Comparison of ENCODE assay signal across 18 cellular contexts in the genomic region with DNA sequence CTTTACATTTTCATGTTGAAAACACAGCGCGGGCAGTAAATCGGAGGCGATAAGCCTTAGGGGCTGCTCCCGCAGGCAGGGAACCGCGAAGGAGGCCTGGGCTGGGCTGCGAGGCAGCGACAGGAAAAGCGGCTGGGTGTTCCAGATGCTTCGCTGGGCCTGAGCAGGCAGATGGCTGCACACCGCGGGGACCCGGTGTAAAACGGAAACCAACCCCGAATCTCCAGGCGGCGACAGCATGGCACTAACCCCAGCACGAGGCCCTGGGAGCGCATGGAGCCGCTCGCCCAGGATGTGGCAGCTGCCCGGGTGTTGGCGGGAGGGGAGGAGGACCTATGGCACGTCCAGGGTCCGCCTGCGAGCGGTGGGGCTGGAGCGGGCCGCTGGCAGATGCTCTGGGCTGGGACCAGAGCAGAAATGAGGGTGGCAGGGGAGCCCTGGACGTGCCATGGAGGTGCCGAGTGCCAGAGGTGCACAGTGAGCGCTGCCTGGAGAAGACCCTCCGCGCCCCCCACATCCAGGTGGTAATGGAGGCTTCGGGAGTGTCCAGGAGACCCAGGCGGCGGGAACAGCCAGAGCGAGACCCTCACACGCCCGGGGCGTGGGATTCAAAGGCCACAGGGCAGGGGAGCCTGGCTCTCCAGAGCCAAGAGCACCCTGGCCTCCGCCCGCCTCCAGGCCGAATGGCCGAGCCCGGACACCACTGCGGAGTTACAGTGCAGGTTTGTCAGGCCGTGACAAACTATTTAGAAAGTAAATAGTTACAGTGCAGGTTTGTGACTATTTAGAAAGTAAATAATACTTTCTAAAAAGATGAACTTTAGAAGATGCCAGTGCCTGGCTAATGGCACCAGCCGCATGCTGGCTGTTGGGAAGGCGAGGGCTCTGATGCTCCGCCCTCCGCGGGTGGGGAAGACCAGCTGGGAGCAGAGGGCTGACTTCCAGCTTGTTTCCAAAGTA.
DNase-seq lines count a peak whose midpoint lies in the region; ATAC-seq and TF ChIP-seq lines count a peak whose summit lies in the region.
"Had no signal": no experiment of that assay in that cellular context is flagged by ENCODE, and none has a peak within 500 bp of the region (broad histone marks: within the 10 kb centered on the region; RNA-seq: fewer than 3 reads in every experiment).

No MANE protein-coding gene starts in this region.

- POLR2A ChIA-PET in naive thymus-derived CD4-positive, alpha-beta T cell (lab: Charles Lee): no interaction called here

- no peak for TF ChIP-seq POLR2A in adrenal gland (IDR thresholded peaks at IDR 0.05)

- DNase-seq in GM23338 (ENCODE audit: low spot score): no peak
- peak; percentile 4 for DNase-seq in RPMI8226
- DNase-seq in naive thymus-derived CD4-positive, alpha-beta T cell: no peak
- no peak for DNase-seq in NAMALWA (ENCODE audit: low spot score)
- DNase-seq in medulla oblongata (ENCODE audit: extremely low spot score): no peak
- DNase-seq in adrenal gland: no peak
- DNase-seq: Calu3; CD8-positive, alpha-beta T cell; DMS 273 treated with DMSO at 0.1 percent for 48 hours; DMS53; DND-41; EL; GM23248; H9; IMR-90 had no signal

- no peaks in the 10 kb centered on the region for H3K4me1 Mint-ChIP-seq in GM23338
- no peaks in the 10 kb centered on the region for H3K4me1 Mint-ChIP-seq in naive thymus-derived CD4-positive, alpha-beta T cell
- no peaks in the 10 kb centered on the region for H3K4me1 Mint-ChIP-seq in stimulated activated memory B cell treated with anti-CD40 and anti-IgM and Interleukin-4, amounts not matched to agents 10 μg/mL and 1 μg/mL and 100 μg/mL, for 72 hours
- H3K4me1 Mint-ChIP-seq: B cell, H9 had no signal

- H3K4me2 ChIP-seq in GM23338: no peak overlapping the region
- H3K4me2 ChIP-seq: BLaER1 treated with 17β-estradiol and CSF1 and Interleukin-3, amounts not matched to agents 10 nM and 100 nM had no signal

- no peaks in the 10 kb centered on the region for H3F3A ChIP-seq in GM23338 (replicated peaks; ENCODE audit: low read depth)

- H3K36me3 ChIP-seq in GM23338 (ENCODE audit: insufficient read depth) (no peaks in the 10 kb centered on the region), adrenal gland (replicated peaks in 1 of 2) (no peaks in the 10 kb centered on the region)
- H3K36me3 ChIP-seq in naive thymus-derived CD4-positive, alpha-beta T cell (ENCODE audit: control insufficient read depth in 2 of 3, insufficient read depth in 3 of 3, low read length in 3 of 3): no peaks in the 10 kb centered on the region
- H3K36me3 ChIP-seq: BLaER1 treated with 17β-estradiol and CSF1 and Interleukin-3, amounts not matched to agents 10 nM and 100 nM had no signal

- peaks cover 4% of the 10 kb centered on the region; the same call in 1 of the 2 replicates for H3K9me2 ChIP-seq in GM23338 (ENCODE audit: insufficient read depth)

- no peaks in the 10 kb centered on the region for H3K79me2 ChIP-seq in GM23338 (replicated peaks; ENCODE audit: insufficient read depth)

- H3K27ac Mint-ChIP-seq in GM23338: no peak overlapping the region
- H3K27ac Mint-ChIP-seq in naive thymus-derived CD4-positive, alpha-beta T cell: no peak overlapping the region
- no peak overlapping the region for H3K27ac Mint-ChIP-seq in stimulated activated memory B cell treated with anti-CD40 and anti-IgM and Interleukin-4, amounts not matched to agents 10 μg/mL and 1 μg/mL and 100 μg/mL, for 72 hours
- H3K27ac Mint-ChIP-seq: B cell; CD8-positive, alpha-beta T cell; H9 had no signal

- H3K9me3 ChIP-seq in naive thymus-derived CD4-positive, alpha-beta T cell (ENCODE audit: control insufficient read depth in 2 of 3, low read length in 3 of 3): no peaks in the 10 kb centered on the region
- no peaks in the 10 kb centered on the region for H3K9me3 ChIP-seq in adrenal gland (replicated peaks in 1 of 3)

- H3K27me3 ChIP-seq in GM23338 (ENCODE audit: insufficient read depth) (no peaks in the 10 kb centered on the region), adrenal gland (no peaks in the 10 kb centered on the region)
- H3K27me3 ChIP-seq in naive thymus-derived CD4-positive, alpha-beta T cell (ENCODE audit: control insufficient read depth in 2 of 2, insufficient read depth in 2 of 2, low read length in 2 of 2): no peaks in the 10 kb centered on the region
- H3K27me3 ChIP-seq: BLaER1 treated with 17β-estradiol and CSF1 and Interleukin-3, amounts not matched to agents 10 nM and 100 nM had no signal

- H2AFZ ChIP-seq in GM23338: peak overlapping the region; percentile 63; the same call in 1 of the 2 replicates
- H2AFZ ChIP-seq: GM23248 had no signal

- peaks cover 6% of the 10 kb centered on the region for H3K27me3 Mint-ChIP-seq in GM23338 (ENCODE audit: insufficient read depth, low read depth, poor library complexity)
- peaks cover 0 to 10% (median 0%) of the 10 kb centered on the region in 5 donors for H3K27me3 Mint-ChIP-seq in naive thymus-derived CD4-positive, alpha-beta T cell
- no peaks in the 10 kb centered on the region for H3K27me3 Mint-ChIP-seq in stimulated activated memory B cell treated with anti-CD40 and anti-IgM and Interleukin-4, amounts not matched to agents 10 μg/mL and 1 μg/mL and 100 μg/mL, for 72 hours
- H3K27me3 Mint-ChIP-seq: B cell had no signal

- no peak overlapping the region for H3K4me3 Mint-ChIP-seq in GM23338
- H3K4me3 Mint-ChIP-seq in naive thymus-derived CD4-positive, alpha-beta T cell: no peak overlapping the region
- H3K4me3 Mint-ChIP-seq in stimulated activated memory B cell treated with anti-CD40 and anti-IgM and Interleukin-4, amounts not matched to agents 10 μg/mL and 1 μg/mL and 100 μg/mL, for 72 hours: no peak overlapping the region
- H3K4me3 Mint-ChIP-seq: B cell; CD8-positive, alpha-beta T cell; H9 had no signal

- no peak overlapping the region for H3K27ac ChIP-seq in GM23338 (ENCODE audit: low read depth)
- H3K27ac ChIP-seq in naive thymus-derived CD4-positive, alpha-beta T cell (ENCODE audit: low read depth, low read length): no peak overlapping the region
- no peak overlapping the region for H3K27ac ChIP-seq in adrenal gland
- H3K27ac ChIP-seq: GM23248 had no signal

- H3K9me3 Mint-ChIP-seq in GM23338: no peaks in the 10 kb centered on the region; the same call in 2 of the 3 replicates
- peaks cover 0 to 14% (median 3%) of the 10 kb centered on the region in 11 donors for H3K9me3 Mint-ChIP-seq in naive thymus-derived CD4-positive, alpha-beta T cell
- no peaks in the 10 kb centered on the region for H3K9me3 Mint-ChIP-seq in stimulated activated memory B cell treated with anti-CD40 and anti-IgM and Interleukin-4, amounts not matched to agents 10 μg/mL and 1 μg/mL and 100 μg/mL, for 72 hours

- no peak overlapping the region for H3K4me3 ChIP-seq in GM23338
- H3K4me3 ChIP-seq in naive thymus-derived CD4-positive, alpha-beta T cell (ENCODE audit: low read length): no peak overlapping the region
- H3K4me3 ChIP-seq in adrenal gland: no peak overlapping the region
- H3K4me3 ChIP-seq: BLaER1 treated with 17β-estradiol and CSF1 and Interleukin-3, amounts not matched to agents 10 nM and 100 nM; GM23248 had no signal

- peak; percentile 53 for ATAC-seq in GM23338
- ATAC-seq in naive thymus-derived CD4-positive, alpha-beta T cell: peak; percentile 12
- ATAC-seq in stimulated activated memory B cell treated with anti-CD40 and anti-IgM and Interleukin-4, amounts not matched to agents 10 μg/mL and 1 μg/mL and 100 μg/mL, for 72 hours: peak; percentile 53
- ATAC-seq: CD8-positive, alpha-beta T cell had no signal

- H3K4me1 ChIP-seq in GM23338 (ENCODE audit: insufficient read depth) (no peaks in the 10 kb centered on the region), adrenal gland (replicated peaks in 1 of 2) (no peaks in the 10 kb centered on the region)
- no peaks in the 10 kb centered on the region for H3K4me1 ChIP-seq in naive thymus-derived CD4-positive, alpha-beta T cell (ENCODE audit: control insufficient read depth in 2 of 2, insufficient read depth in 2 of 2, low read length in 2 of 2)

- intact Hi-C loops in naive thymus-derived CD4-positive, alpha-beta T cell (cut with micrococcal nuclease): no loop called here
- intact Hi-C loops in adrenal gland (cut with DNase I): no loop called here

- H4K20me1 ChIP-seq in GM23338 (replicated peaks; ENCODE audit: insufficient read depth): no peaks in the 10 kb centered on the region
- H4K20me1 ChIP-seq: BLaER1 treated with 17β-estradiol and CSF1 and Interleukin-3, amounts not matched to agents 10 nM and 100 nM had no signal

- no peak for TF ChIP-seq CTCF in GM23338 (conservative IDR thresholded peaks at IDR 0.05; ENCODE audit: low read depth in 2 of 2)
- no peak for TF ChIP-seq CTCF in adrenal gland (IDR thresholded peaks at IDR 0.05)

- CTCF ChIA-PET in naive thymus-derived CD4-positive, alpha-beta T cell (lab: Charles Lee): no interaction called here

- no peaks in the 10 kb centered on the region for H3K36me3 Mint-ChIP-seq in GM23338 (ENCODE audit: low read depth)
- no peaks in the 10 kb centered on the region for H3K36me3 Mint-ChIP-seq in naive thymus-derived CD4-positive, alpha-beta T cell
- H3K36me3 Mint-ChIP-seq in stimulated activated memory B cell treated with anti-CD40 and anti-IgM and Interleukin-4, amounts not matched to agents 10 μg/mL and 1 μg/mL and 100 μg/mL, for 72 hours: no peaks in the 10 kb centered on the region
- H3K36me3 Mint-ChIP-seq: CD8-positive, alpha-beta T cell had no signal

- WGBS in adrenal gland, 4 donors: 87 to 93% (median 92%) methylated on average over 38 to 54 of the region's 54 CpGs

TF ChIP-seq in GM23338, 12 proteins besides CTCF, POLR2A, EP300 and RAD21 (continues in another document):
- TF ChIP-seq JUNB (IDR thresholded peaks at IDR 0.05; ENCODE audit: unreplicated experiment): no peak
- TF ChIP-seq CREB1 (CRISPR knock-in tag; IDR thresholded peaks at IDR 0.05; ENCODE audit: low read depth): no peak
- no peak for TF ChIP-seq EZH2 (IDR thresholded peaks at IDR 0.05; ENCODE audit: low read depth, unreplicated experiment)
- TF ChIP-seq ZNF114 (CRISPR knock-in tag; IDR thresholded peaks at IDR 0.05): no peak
- no peak for TF ChIP-seq EZH2phosphoT487 (IDR thresholded peaks at IDR 0.05; ENCODE audit: unreplicated experiment)
- no peak for TF ChIP-seq ZNF331 (CRISPR knock-in tag; IDR thresholded peaks at IDR 0.05; ENCODE audit: low read depth)
- no peak for TF ChIP-seq STAT1 (IDR thresholded peaks at IDR 0.05; ENCODE audit: unreplicated experiment)
